Comparison of ENCODE assay signal across 1 cellular context in genomic region chr20:54103762-54104600, GRCh38.
A peak's percentile ranks its signal among the peaks of the same experiment; 100 is the strongest.
TF ChIP-seq lines count a peak whose summit lies in the region.

No MANE protein-coding gene starts in this region.

TF ChIP-seq in HepG2, 621 proteins besides CTCF, POLR2A, EP300 and RAD21 (continued from another document and continues in another):
- TF ChIP-seq TFAP4 (IDR thresholded peaks at IDR 0.05; ENCODE audit: borderline replicate concordance, low read depth) (peak; percentile 87), GATA4 (IDR thresholded peaks at IDR 0.05; ENCODE audit: borderline replicate concordance, low read depth) (peak; percentile 82), SRF (IDR thresholded peaks at IDR 0.05; ENCODE audit: low read depth, low read length) (peak; percentile 72), TERF1 (CRISPR knock-in tag; IDR thresholded peaks at IDR 0.05) (no peak), NFE2L2 (IDR thresholded peaks at IDR 0.05; ENCODE audit: low read length) (peak; percentile 74; the same call in 1 of the 2 replicates), FOXM1 (CRISPR knock-in tag; IDR thresholded peaks at IDR 0.05) (peak; percentile 46; the same call in 1 of the 2 replicates), MED1 (CRISPR knock-in tag; IDR thresholded peaks at IDR 0.05) (peak; percentile 100), HNF1B (CRISPR knock-in tag; IDR thresholded peaks at IDR 0.05) (peak; percentile 100), KDM2A (CRISPR knock-in tag; IDR thresholded peaks at IDR 0.05; ENCODE audit: borderline replicate concordance, low read depth) (peak; percentile 59), DR1 (CRISPR knock-in tag; IDR thresholded peaks at IDR 0.05) (peak; percentile 46; the same call in 1 of the 2 replicates), ZKSCAN5 (CRISPR knock-in tag; IDR thresholded peaks at IDR 0.05) (peak; percentile 8; the same call in 1 of the 2 replicates), FOSL1 (CRISPR knock-in tag; IDR thresholded peaks at IDR 0.05; ENCODE audit: borderline replicate concordance) (peak; percentile 79; the same call in 1 of the 2 replicates), YEATS4 (CRISPR knock-in tag; IDR thresholded peaks at IDR 0.05; ENCODE audit: borderline replicate concordance) (peak; percentile 77), CREB3 (CRISPR knock-in tag; IDR thresholded peaks at IDR 0.05) (peak; percentile 19; the same call in 1 of the 2 replicates), AGO2 (optimal IDR thresholded peaks at IDR 0.05; ENCODE audit: low read depth, low read length) (no peak), ZNF275 (CRISPR knock-in tag; IDR thresholded peaks at IDR 0.05; ENCODE audit: borderline replicate concordance) (peak; percentile 71; the same call in 1 of the 2 replicates), SALL1 (CRISPR knock-in tag; IDR thresholded peaks at IDR 0.05) (peak; percentile 100), HMG20A (CRISPR knock-in tag; IDR thresholded peaks at IDR 0.05; ENCODE audit: borderline replicate concordance) (peak; percentile 99), YEATS2 (CRISPR knock-in tag; IDR thresholded peaks at IDR 0.05; ENCODE audit: borderline replicate concordance) (peak; percentile 87; the same call in 1 of the 2 replicates), HOXA5 (CRISPR knock-in tag; IDR thresholded peaks at IDR 0.05) (peak; percentile 96), GABPB1 (CRISPR knock-in tag; IDR thresholded peaks at IDR 0.05) (peak; percentile 62; the same call in 1 of the 2 replicates), NFYB (CRISPR knock-in tag; IDR thresholded peaks at IDR 0.05) (peak; percentile 41), HINFP (CRISPR knock-in tag; IDR thresholded peaks at IDR 0.05; ENCODE audit: low read depth) (peak; percentile 59; the same call in 1 of the 2 replicates), ZBTB38 (CRISPR knock-in tag; IDR thresholded peaks at IDR 0.05) (peak; percentile 66; the same call in 1 of the 2 replicates), PAWR (CRISPR knock-in tag; IDR thresholded peaks at IDR 0.05; ENCODE audit: borderline replicate concordance) (no peak), ZNF530 (CRISPR knock-in tag; IDR thresholded peaks at IDR 0.05; ENCODE audit: low read depth) (no peak), ZNF280D (CRISPR knock-in tag; IDR thresholded peaks at IDR 0.05) (peak; percentile 91; the same call in 1 of the 2 replicates), PHF8 (CRISPR knock-in tag; IDR thresholded peaks at IDR 0.05) (peak; percentile 55), KDM1A (CRISPR knock-in tag; IDR thresholded peaks at IDR 0.05) (peak; percentile 97), SAP130 (CRISPR knock-in tag; IDR thresholded peaks at IDR 0.05; ENCODE audit: low read depth) (peak; percentile 99), FOXA1 (IDR thresholded peaks at IDR 0.05) (no peak), FOXA1 (CRISPR knock-in tag; IDR thresholded peaks at IDR 0.05) (peak; percentile 91), TCF12 (IDR thresholded peaks at IDR 0.05) (no peak), TCF12 (CRISPR knock-in tag; IDR thresholded peaks at IDR 0.05) (peak; percentile 86; the same call in 1 of the 2 replicates), KDM6A (CRISPR knock-in tag; IDR thresholded peaks at IDR 0.05; ENCODE audit: low read depth) (peak; percentile 99)
- TF ChIP-seq, protein P1, sequence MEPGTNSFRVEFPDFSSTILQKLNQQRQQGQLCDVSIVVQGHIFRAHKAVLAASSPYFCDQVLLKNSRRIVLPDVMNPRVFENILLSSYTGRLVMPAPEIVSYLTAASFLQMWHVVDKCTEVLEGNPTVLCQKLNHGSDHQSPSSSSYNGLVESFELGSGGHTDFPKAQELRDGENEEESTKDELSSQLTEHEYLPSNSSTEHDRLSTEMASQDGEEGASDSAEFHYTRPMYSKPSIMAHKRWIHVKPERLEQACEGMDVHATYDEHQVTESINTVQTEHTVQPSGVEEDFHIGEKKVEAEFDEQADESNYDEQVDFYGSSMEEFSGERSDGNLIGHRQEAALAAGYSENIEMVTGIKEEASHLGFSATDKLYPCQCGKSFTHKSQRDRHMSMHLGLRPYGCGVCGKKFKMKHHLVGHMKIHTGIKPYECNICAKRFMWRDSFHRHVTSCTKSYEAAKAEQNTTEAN (CRISPR knock-in tag; conservative IDR thresholded peaks at IDR 0.05): peak; percentile 97
- TF ChIP-seq, protein P2, sequence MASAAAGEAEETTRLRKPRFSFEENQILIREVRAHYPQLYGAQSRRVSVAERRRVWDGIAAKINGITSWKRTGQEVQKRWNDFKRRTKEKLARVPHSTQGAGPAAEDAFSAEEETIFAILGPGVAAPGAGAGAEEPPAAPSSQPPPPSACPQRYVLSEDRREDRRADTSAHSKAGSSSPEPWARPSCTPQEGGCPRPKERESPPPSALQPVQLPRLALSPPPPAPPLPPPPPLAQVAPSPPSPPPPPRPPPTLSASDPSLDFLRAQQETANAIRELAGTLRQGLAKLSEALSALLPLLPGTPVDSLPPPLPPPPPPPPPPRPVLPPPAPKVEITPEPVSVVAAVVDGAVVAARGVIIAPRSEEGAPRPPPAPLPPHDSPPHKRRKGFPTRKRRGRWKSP (CRISPR knock-in tag; IDR thresholded peaks at IDR 0.05): 0 out of 2 replicates have a peak, but pooled peaks have one; percentile 17
- TF ChIP-seq, protein P3, sequence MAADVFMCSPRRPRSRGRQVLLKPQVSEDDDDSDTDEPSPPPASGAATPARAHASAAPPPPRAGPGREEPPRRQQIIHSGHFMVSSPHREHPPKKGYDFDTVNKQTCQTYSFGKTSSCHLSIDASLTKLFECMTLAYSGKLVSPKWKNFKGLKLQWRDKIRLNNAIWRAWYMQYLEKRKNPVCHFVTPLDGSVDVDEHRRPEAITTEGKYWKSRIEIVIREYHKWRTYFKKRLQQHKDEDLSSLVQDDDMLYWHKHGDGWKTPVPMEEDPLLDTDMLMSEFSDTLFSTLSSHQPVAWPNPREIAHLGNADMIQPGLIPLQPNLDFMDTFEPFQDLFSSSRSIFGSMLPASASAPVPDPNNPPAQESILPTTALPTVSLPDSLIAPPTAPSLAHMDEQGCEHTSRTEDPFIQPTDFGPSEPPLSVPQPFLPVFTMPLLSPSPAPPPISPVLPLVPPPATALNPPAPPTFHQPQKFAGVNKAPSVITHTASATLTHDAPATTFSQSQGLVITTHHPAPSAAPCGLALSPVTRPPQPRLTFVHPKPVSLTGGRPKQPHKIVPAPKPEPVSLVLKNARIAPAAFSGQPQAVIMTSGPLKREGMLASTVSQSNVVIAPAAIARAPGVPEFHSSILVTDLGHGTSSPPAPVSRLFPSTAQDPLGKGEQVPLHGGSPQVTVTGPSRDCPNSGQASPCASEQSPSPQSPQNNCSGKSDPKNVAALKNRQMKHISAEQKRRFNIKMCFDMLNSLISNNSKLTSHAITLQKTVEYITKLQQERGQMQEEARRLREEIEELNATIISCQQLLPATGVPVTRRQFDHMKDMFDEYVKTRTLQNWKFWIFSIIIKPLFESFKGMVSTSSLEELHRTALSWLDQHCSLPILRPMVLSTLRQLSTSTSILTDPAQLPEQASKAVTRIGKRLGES (CRISPR knock-in tag; IDR thresholded peaks at IDR 0.05; ENCODE audit: borderline replicate concordance): peak; percentile 47
